2 cellular contexts compared by ENCODE assay signal in the genomic region with DNA sequence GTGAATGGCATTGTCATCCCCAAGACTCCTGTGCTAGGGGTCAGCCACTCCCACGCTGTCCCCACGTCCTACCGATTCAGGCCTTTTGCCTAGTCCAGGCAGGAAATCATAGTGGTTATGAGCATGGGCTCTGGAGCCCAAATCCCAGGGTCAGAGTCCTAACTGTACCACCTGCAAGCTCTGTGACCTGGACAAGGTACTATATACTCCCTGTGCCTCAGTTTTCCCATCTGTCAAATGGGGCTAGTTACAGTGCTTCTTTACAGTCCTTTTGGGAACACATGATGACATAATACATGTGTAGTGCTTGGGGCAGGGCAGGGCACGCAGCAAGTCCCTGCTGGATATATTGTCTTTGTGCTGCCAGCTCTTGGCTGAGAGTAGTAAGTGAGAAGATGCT.
TF ChIP-seq lines count a peak whose summit lies in the region.

No MANE protein-coding gene starts in this region.

TF ChIP-seq in HepG2, 621 proteins besides CTCF, POLR2A, EP300 and RAD21:
- TF ChIP-seq ZMYM3 (CRISPR knock-in tag; IDR thresholded peaks at IDR 0.05) (peak; percentile 35; the same call in 1 of the 2 replicates), JUNB (CRISPR knock-in tag; IDR thresholded peaks at IDR 0.05; ENCODE audit: borderline replicate concordance) (no peak), ZNF629 (CRISPR knock-in tag; conservative IDR thresholded peaks at IDR 0.05) (peak; percentile 91), GTF3A (CRISPR knock-in tag; conservative IDR thresholded peaks at IDR 0.05) (0 out of 2 replicates have a peak, but pooled peaks have one; percentile 41)
- TF ChIP-seq, protein P1, sequence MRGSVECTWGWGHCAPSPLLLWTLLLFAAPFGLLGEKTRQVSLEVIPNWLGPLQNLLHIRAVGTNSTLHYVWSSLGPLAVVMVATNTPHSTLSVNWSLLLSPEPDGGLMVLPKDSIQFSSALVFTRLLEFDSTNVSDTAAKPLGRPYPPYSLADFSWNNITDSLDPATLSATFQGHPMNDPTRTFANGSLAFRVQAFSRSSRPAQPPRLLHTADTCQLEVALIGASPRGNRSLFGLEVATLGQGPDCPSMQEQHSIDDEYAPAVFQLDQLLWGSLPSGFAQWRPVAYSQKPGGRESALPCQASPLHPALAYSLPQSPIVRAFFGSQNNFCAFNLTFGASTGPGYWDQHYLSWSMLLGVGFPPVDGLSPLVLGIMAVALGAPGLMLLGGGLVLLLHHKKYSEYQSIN (CRISPR knock-in tag; IDR thresholded peaks at IDR 0.05; ENCODE audit: borderline replicate concordance), result no peak

TF ChIP-seq in H1, 55 proteins besides CTCF, POLR2A, EP300 and RAD21:
- TF ChIP-seq RBBP5 (IDR thresholded peaks at IDR 0.05; ENCODE audit: borderline replicate concordance, low read depth, low read length) (no peak), RNF2 (IDR thresholded peaks at IDR 0.05; ENCODE audit: borderline replicate concordance, low read depth, low read length, missing control alignments, poor library complexity, severe bottlenecking) (no peak), EGR1 (IDR thresholded peaks at IDR 0.05; ENCODE audit: borderline replicate concordance, low read depth, low read length) (no peak), KDM4A (IDR thresholded peaks at IDR 0.05; ENCODE audit: low read depth, low read length, severe bottlenecking) (no peak), KDM5A (IDR thresholded peaks at IDR 0.05; ENCODE audit: low read length) (no peak), SIX5 (IDR thresholded peaks at IDR 0.05; ENCODE audit: low read depth, low read length) (no peak), RFX5 (IDR thresholded peaks at IDR 0.05; ENCODE audit: borderline replicate concordance, low read depth, low read length) (no peak), SP2 (IDR thresholded peaks at IDR 0.05; ENCODE audit: low read length) (no peak), SP1 (IDR thresholded peaks at IDR 0.05; ENCODE audit: low read depth, low read length) (no peak), HDAC2 (IDR thresholded peaks at IDR 0.05; ENCODE audit: borderline replicate concordance in 1 of 2, low read depth in 2 of 2, low read length in 2 of 2) (no peak), JUN (IDR thresholded peaks at IDR 0.05; ENCODE audit: low read depth, low read length) (no peak)
- TF ChIP-seq, protein P2, sequence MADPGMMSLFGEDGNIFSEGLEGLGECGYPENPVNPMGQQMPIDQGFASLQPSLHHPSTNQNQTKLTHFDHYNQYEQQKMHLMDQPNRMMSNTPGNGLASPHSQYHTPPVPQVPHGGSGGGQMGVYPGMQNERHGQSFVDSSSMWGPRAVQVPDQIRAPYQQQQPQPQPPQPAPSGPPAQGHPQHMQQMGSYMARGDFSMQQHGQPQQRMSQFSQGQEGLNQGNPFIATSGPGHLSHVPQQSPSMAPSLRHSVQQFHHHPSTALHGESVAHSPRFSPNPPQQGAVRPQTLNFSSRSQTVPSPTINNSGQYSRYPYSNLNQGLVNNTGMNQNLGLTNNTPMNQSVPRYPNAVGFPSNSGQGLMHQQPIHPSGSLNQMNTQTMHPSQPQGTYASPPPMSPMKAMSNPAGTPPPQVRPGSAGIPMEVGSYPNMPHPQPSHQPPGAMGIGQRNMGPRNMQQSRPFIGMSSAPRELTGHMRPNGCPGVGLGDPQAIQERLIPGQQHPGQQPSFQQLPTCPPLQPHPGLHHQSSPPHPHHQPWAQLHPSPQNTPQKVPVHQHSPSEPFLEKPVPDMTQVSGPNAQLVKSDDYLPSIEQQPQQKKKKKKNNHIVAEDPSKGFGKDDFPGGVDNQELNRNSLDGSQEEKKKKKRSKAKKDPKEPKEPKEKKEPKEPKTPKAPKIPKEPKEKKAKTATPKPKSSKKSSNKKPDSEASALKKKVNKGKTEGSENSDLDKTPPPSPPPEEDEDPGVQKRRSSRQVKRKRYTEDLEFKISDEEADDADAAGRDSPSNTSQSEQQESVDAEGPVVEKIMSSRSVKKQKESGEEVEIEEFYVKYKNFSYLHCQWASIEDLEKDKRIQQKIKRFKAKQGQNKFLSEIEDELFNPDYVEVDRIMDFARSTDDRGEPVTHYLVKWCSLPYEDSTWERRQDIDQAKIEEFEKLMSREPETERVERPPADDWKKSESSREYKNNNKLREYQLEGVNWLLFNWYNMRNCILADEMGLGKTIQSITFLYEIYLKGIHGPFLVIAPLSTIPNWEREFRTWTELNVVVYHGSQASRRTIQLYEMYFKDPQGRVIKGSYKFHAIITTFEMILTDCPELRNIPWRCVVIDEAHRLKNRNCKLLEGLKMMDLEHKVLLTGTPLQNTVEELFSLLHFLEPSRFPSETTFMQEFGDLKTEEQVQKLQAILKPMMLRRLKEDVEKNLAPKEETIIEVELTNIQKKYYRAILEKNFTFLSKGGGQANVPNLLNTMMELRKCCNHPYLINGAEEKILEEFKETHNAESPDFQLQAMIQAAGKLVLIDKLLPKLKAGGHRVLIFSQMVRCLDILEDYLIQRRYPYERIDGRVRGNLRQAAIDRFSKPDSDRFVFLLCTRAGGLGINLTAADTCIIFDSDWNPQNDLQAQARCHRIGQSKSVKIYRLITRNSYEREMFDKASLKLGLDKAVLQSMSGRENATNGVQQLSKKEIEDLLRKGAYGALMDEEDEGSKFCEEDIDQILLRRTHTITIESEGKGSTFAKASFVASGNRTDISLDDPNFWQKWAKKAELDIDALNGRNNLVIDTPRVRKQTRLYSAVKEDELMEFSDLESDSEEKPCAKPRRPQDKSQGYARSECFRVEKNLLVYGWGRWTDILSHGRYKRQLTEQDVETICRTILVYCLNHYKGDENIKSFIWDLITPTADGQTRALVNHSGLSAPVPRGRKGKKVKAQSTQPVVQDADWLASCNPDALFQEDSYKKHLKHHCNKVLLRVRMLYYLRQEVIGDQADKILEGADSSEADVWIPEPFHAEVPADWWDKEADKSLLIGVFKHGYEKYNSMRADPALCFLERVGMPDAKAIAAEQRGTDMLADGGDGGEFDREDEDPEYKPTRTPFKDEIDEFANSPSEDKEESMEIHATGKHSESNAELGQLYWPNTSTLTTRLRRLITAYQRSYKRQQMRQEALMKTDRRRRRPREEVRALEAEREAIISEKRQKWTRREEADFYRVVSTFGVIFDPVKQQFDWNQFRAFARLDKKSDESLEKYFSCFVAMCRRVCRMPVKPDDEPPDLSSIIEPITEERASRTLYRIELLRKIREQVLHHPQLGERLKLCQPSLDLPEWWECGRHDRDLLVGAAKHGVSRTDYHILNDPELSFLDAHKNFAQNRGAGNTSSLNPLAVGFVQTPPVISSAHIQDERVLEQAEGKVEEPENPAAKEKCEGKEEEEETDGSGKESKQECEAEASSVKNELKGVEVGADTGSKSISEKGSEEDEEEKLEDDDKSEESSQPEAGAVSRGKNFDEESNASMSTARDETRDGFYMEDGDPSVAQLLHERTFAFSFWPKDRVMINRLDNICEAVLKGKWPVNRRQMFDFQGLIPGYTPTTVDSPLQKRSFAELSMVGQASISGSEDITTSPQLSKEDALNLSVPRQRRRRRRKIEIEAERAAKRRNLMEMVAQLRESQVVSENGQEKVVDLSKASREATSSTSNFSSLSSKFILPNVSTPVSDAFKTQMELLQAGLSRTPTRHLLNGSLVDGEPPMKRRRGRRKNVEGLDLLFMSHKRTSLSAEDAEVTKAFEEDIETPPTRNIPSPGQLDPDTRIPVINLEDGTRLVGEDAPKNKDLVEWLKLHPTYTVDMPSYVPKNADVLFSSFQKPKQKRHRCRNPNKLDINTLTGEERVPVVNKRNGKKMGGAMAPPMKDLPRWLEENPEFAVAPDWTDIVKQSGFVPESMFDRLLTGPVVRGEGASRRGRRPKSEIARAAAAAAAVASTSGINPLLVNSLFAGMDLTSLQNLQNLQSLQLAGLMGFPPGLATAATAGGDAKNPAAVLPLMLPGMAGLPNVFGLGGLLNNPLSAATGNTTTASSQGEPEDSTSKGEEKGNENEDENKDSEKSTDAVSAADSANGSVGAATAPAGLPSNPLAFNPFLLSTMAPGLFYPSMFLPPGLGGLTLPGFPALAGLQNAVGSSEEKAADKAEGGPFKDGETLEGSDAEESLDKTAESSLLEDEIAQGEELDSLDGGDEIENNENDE (IDR thresholded peaks at IDR 0.05; ENCODE audit: insufficient replicate concordance, low read length), result no peak
- TF ChIP-seq, protein P3, sequence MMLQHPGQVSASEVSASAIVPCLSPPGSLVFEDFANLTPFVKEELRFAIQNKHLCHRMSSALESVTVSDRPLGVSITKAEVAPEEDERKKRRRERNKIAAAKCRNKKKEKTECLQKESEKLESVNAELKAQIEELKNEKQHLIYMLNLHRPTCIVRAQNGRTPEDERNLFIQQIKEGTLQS (IDR thresholded peaks at IDR 0.05; ENCODE audit: insufficient read depth, low read depth, low read length), result no peak
